1 cellular context compared by ENCODE assay signal in the genomic region with DNA sequence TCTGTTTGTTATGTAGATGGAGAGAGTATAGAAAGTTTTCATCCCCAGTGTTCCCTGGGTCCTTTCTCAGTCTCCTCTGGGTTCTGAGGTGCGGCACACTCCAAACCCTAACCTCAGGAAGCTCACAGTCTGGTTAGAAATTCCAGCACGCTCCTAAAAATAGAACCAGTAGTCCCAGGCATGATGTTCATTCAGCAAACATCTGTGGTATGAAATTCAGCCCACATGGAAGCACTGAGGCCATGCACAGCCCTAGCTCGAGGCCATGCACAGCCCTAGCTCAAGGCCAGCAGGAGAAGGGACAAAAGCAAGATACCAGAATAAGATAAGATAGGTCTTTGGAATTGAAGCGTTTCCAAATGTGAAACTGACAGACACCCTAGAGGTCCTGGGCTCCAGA.
TF ChIP-seq lines count a peak whose summit lies in the region.

No MANE protein-coding gene starts in this region.

TF ChIP-seq in HepG2, 621 proteins besides CTCF, POLR2A, EP300 and RAD21:
- TF ChIP-seq KDM5A (IDR thresholded peaks at IDR 0.05; ENCODE audit: borderline replicate concordance, low read length) (no peak), TEAD3 (CRISPR knock-in tag; optimal IDR thresholded peaks at IDR 0.05; ENCODE audit: borderline replicate concordance) (peak; percentile 9)
